19 cellular contexts compared by ENCODE assay signal in the genomic region with DNA sequence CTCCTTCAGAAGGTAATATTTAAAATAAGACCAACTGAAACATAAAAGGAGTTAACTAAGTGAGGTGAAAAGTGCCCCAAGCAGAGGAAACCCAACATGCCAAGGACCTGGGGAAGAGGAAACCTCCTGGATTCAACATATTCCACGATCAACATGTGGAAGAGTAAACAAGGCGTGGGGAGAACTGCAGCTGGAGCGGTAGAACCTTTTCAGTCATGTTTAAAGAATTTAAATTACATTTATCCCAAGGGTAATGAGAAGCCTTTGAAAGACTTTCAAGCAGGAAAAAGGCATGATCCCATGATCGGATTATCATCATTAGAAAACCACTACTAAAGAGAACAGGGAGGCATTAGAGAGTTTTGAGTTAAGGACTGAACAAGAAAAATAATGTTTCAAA.
"Had no signal": no experiment of that assay in that cellular context is flagged by ENCODE, and none has a peak within 500 bp of the region (broad histone marks: within the 10 kb centered on the region; RNA-seq: fewer than 3 reads in every experiment).

No MANE protein-coding gene starts in this region.

- H3K4me3 ChIP-seq: K562, PC-9 had no signal

- FAIRE-seq: K562 had no signal

- H2AFZ ChIP-seq: PC-9 had no signal

- H3K4me2 ChIP-seq: PC-9 had no signal

- H3K27ac ChIP-seq: PC-9, VCaP had no signal

- DNase-seq: activated CD4-positive, alpha-beta T cell treated with anti-CD3 and anti-CD28 coated beads for 36 hours; activated CD8-positive, alpha-beta memory T cell treated with anti-CD3 and anti-CD28 coated beads, Interleukin-2, amount 50 U/mL, for 4 hours; activated CD8-positive, alpha-beta T cell treated with anti-CD3 and anti-CD28 coated beads for 36 hours; activated gamma-delta T cell treated with Interleukin-2 at 50 U/mL for 16 hours; activated naive CD4-positive, alpha-beta T cell treated with anti-CD3 and anti-CD28 coated beads, Interleukin-2, amount 10 ng/mL, durations not matched to agents 7 days and 5 days; activated naive CD8-positive, alpha-beta T cell treated with anti-CD3 and anti-CD28 coated beads for 36 hours; activated T-cell treated with anti-CD3 and anti-CD28 coated beads, Interleukin-2, amount 50 U/mL, for 72 hours; cerebellar nuclear complex; Karpas-422; MM.1S; NCI-H1048; NCI-H1930; NCI-H345; NCI-H510A; PC-9; SIG-M5; T-helper 1 cell had no signal
